In genomic region chr1:206508130-206508884, GRCh38 we compare ENCODE assay signal across 8 cellular contexts. TPM values are rescaled to one million over a fixed set of nuclear protein-coding genes. Genes with fewer than 3 reads are reported as not detected.
A peak's percentile ranks its signal among the peaks of the same experiment; 100 is the strongest.
DNase-seq lines count a peak whose midpoint lies in the region; ATAC-seq and TF ChIP-seq lines count a peak whose summit lies in the region.

No MANE protein-coding gene starts in this region.

- TF ChIP-seq RAD21 in HCT116 (IDR thresholded peaks at IDR 0.05; ENCODE audit: low read depth): no peak

- H3K4me2 ChIP-seq in HCT116 (ENCODE audit: low read length) (peak overlapping the region; percentile 72), OCI-LY7 (ENCODE audit: low read length) (no peak overlapping the region)

- no TSS peak for BruUV-seq in HCT116 (replicated peaks; lab: Mats Ljungman, UMichigan)
- BruUV-seq in OCI-LY7 (replicated peaks; lab: Mats Ljungman, UMichigan): no TSS peak

- DNase-seq in HCT116 (ENCODE audit: low read depth, low spot score): no peak
- DNase-seq in NCI-H146 treated with DMSO at 0.1 percent for 48 hours (lab: John Stamatoyannopoulos, UW; ENCODE audit: unreplicated experiment): no peak
- DNase-seq in OCI-LY7 (ENCODE audit: low spot score): no peak
- DNase-seq in NCI-H1436 (lab: John Stamatoyannopoulos, UW): no peak
- DNase-seq in NCI-H1092 (lab: John Stamatoyannopoulos, UW): no peak

- H3K4me1 ChIP-seq in HCT116 (ENCODE audit: control insufficient read depth in 1 of 2, insufficient read depth in 2 of 2, low read length in 2 of 2): peaks cover 26 to 68% of the 10 kb centered on the region in 2 experiments
- no peaks in the 10 kb centered on the region for H3K4me1 ChIP-seq in OCI-LY7 (ENCODE audit: insufficient read depth, low read length, poor library complexity, severe bottlenecking)

- no peak overlapping the region; the same call in 1 of the 2 replicates for H3K27ac ChIP-seq in HCT116 (ENCODE audit: low read depth, low read length)
- peak overlapping the region in 13 of 21 experiments; percentile 11 to 86 (median 74) for H3K27ac ChIP-seq in skin epidermis
- H3K27ac ChIP-seq in OCI-LY7 (ENCODE audit: low read depth, low read length, poor library complexity, severe bottlenecking): no peak overlapping the region

- H3K9me3 ChIP-seq in HCT116 (ENCODE audit: control insufficient read depth in 1 of 2, insufficient read depth in 1 of 2, low read depth in 1 of 2, low read length in 2 of 2) (no peaks in the 10 kb centered on the region), OCI-LY7 (ENCODE audit: low read length) (no peaks in the 10 kb centered on the region)

- RAD21 ChIA-PET in HCT116 (lab: Charles Lee; ENCODE audit: low non-redundant PET in 1 of 2, low total read pairs in 2 of 2, uncharacterized antibody in 2 of 2, unreplicated experiment in 2 of 2): no interaction called here

- no peak for ATAC-seq in HCT116
- ATAC-seq in activated T-helper 17 cell treated with anti-CD3 and anti-CD28 coated beads, Interleukin-2, amount 50 U/mL, for 72 hours (replicated peaks): no peak

- no peaks in the 10 kb centered on the region for H3K36me3 ChIP-seq in HCT116 (ENCODE audit: control insufficient read depth in 1 of 2, insufficient read depth in 2 of 2, low read length in 2 of 2)
- H3K36me3 ChIP-seq in OCI-LY7 (ENCODE audit: insufficient read depth, low read length): no peaks in the 10 kb centered on the region

- no peak overlapping the region for H3K27ac Mint-ChIP-seq in activated T-helper 17 cell treated with anti-CD3 and anti-CD28 coated beads, Interleukin-2, amount 50 U/mL, for 72 hours

- H3K4me1 Mint-ChIP-seq in activated T-helper 17 cell treated with anti-CD3 and anti-CD28 coated beads, Interleukin-2, amount 50 U/mL, for 72 hours: peaks cover 26% of the 10 kb centered on the region

- H2AFZ ChIP-seq in HCT116 (ENCODE audit: low read depth, low read length, poor library complexity, severe bottlenecking) (no peak overlapping the region), OCI-LY7 (ENCODE audit: low read length) (no peak overlapping the region)

- TF ChIP-seq CTCF in HCT116 (IDR thresholded peaks at IDR 0.05 in 2 of 3, conservative IDR thresholded peaks at IDR 0.05 in 1 of 3; ENCODE audit: borderline replicate concordance in 1 of 3, insufficient read depth in 1 of 3, low read depth in 2 of 3, low read length in 2 of 3) (no peak), OCI-LY7 (conservative IDR thresholded peaks at IDR 0.05; ENCODE audit: low read length) (no peak)

- H3K27me3 Mint-ChIP-seq in activated T-helper 17 cell treated with anti-CD3 and anti-CD28 coated beads, Interleukin-2, amount 50 U/mL, for 72 hours: peaks cover 20% of the 10 kb centered on the region

- no peak for TF ChIP-seq POLR2A in HCT116 (IDR thresholded peaks at IDR 0.05; ENCODE audit: borderline replicate concordance, extremely low read depth, insufficient read depth, insufficient read length)

- peak overlapping the region; percentile 73 for H3K4me3 Mint-ChIP-seq in activated T-helper 17 cell treated with anti-CD3 and anti-CD28 coated beads, Interleukin-2, amount 50 U/mL, for 72 hours

- POLR2A ChIA-PET in HCT116 (lab: Charles Lee) (no interaction called here), OCI-LY7 (lab: Charles Lee) (no interaction called here)

- H3K27me3 ChIP-seq in HCT116 (ENCODE audit: insufficient read depth, low read length): no peaks in the 10 kb centered on the region

- H4K20me1 ChIP-seq in HCT116 (ENCODE audit: insufficient read depth) (no peaks in the 10 kb centered on the region), OCI-LY7 (ENCODE audit: insufficient read depth, low read length) (no peaks in the 10 kb centered on the region)

- no peaks in the 10 kb centered on the region for H3K79me2 ChIP-seq in HCT116 (ENCODE audit: insufficient read depth, low read length)
- H3K79me2 ChIP-seq in OCI-LY7 (ENCODE audit: insufficient read depth, low read depth, low read length): no peaks in the 10 kb centered on the region

- intact Hi-C loops in HCT116 (cut with micrococcal nuclease) (no loop called here), OCI-LY7 (cut with micrococcal nuclease; ENCODE audit: unreplicated experiment) (no loop called here)

- no peaks in the 10 kb centered on the region for H3K36me3 Mint-ChIP-seq in activated T-helper 17 cell treated with anti-CD3 and anti-CD28 coated beads, Interleukin-2, amount 50 U/mL, for 72 hours (ENCODE audit: low read depth)

- CTCF ChIA-PET in HCT116 (lab: Charles Lee) (no interaction called here), OCI-LY7 (lab: Charles Lee; ENCODE audit: unreplicated experiment) (no interaction called here)

- no peaks in the 10 kb centered on the region for H3K9me3 Mint-ChIP-seq in activated T-helper 17 cell treated with anti-CD3 and anti-CD28 coated beads, Interleukin-2, amount 50 U/mL, for 72 hours

- H3K9ac ChIP-seq in HCT116 (ENCODE audit: low read length): peak overlapping the region; percentile 56

- H3K4me3 ChIP-seq in HCT116 (replicated peaks in 1 of 2; ENCODE audit: low read depth in 1 of 2, low read length in 2 of 2) (peak overlapping the region; percentile 40 to 55), iPS-11a (ENCODE audit: low read depth, low read length) (peak overlapping the region; percentile 48), skin epidermis (peak overlapping the region; percentile 41 to 82 (median 68)), OCI-LY7 (ENCODE audit: low read depth, low read length, poor library complexity, severe bottlenecking) (no peak overlapping the region)

- H3K9me2 ChIP-seq in HCT116 (ENCODE audit: insufficient read depth) (no peaks in the 10 kb centered on the region), OCI-LY7 (ENCODE audit: insufficient read depth, low read length) (no peaks in the 10 kb centered on the region)

TF ChIP-seq in HCT116, 20 proteins besides CTCF, POLR2A, EP300 and RAD21 (continues in another document):
- TF ChIP-seq POLR2AphosphoS5 (IDR thresholded peaks at IDR 0.05; ENCODE audit: low read depth, low read length) (no peak), SP1 (IDR thresholded peaks at IDR 0.05; ENCODE audit: low read depth) (no peak), ELF1 (IDR thresholded peaks at IDR 0.05; ENCODE audit: borderline replicate concordance, low read depth) (no peak), JUND (IDR thresholded peaks at IDR 0.05) (no peak), CEBPB (IDR thresholded peaks at IDR 0.05; ENCODE audit: low read depth) (no peak), CBX3 (IDR thresholded peaks at IDR 0.05; ENCODE audit: low read depth) (no peak), TCF7L2 (IDR thresholded peaks at IDR 0.05; ENCODE audit: borderline replicate concordance, extremely low read depth, insufficient read depth, insufficient read length) (no peak)
- TF ChIP-seq, protein P1, sequence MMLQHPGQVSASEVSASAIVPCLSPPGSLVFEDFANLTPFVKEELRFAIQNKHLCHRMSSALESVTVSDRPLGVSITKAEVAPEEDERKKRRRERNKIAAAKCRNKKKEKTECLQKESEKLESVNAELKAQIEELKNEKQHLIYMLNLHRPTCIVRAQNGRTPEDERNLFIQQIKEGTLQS (IDR thresholded peaks at IDR 0.05): no peak
- TF ChIP-seq, protein P2, sequence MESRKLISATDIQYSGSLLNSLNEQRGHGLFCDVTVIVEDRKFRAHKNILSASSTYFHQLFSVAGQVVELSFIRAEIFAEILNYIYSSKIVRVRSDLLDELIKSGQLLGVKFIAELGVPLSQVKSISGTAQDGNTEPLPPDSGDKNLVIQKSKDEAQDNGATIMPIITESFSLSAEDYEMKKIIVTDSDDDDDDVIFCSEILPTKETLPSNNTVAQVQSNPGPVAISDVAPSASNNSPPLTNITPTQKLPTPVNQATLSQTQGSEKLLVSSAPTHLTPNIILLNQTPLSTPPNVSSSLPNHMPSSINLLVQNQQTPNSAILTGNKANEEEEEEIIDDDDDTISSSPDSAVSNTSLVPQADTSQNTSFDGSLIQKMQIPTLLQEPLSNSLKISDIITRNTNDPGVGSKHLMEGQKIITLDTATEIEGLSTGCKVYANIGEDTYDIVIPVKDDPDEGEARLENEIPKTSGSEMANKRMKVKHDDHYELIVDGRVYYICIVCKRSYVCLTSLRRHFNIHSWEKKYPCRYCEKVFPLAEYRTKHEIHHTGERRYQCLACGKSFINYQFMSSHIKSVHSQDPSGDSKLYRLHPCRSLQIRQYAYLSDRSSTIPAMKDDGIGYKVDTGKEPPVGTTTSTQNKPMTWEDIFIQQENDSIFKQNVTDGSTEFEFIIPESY (IDR thresholded peaks at IDR 0.05; ENCODE audit: extremely low read depth, insufficient replicate concordance, low read length): no peak
- TF ChIP-seq, protein P3, sequence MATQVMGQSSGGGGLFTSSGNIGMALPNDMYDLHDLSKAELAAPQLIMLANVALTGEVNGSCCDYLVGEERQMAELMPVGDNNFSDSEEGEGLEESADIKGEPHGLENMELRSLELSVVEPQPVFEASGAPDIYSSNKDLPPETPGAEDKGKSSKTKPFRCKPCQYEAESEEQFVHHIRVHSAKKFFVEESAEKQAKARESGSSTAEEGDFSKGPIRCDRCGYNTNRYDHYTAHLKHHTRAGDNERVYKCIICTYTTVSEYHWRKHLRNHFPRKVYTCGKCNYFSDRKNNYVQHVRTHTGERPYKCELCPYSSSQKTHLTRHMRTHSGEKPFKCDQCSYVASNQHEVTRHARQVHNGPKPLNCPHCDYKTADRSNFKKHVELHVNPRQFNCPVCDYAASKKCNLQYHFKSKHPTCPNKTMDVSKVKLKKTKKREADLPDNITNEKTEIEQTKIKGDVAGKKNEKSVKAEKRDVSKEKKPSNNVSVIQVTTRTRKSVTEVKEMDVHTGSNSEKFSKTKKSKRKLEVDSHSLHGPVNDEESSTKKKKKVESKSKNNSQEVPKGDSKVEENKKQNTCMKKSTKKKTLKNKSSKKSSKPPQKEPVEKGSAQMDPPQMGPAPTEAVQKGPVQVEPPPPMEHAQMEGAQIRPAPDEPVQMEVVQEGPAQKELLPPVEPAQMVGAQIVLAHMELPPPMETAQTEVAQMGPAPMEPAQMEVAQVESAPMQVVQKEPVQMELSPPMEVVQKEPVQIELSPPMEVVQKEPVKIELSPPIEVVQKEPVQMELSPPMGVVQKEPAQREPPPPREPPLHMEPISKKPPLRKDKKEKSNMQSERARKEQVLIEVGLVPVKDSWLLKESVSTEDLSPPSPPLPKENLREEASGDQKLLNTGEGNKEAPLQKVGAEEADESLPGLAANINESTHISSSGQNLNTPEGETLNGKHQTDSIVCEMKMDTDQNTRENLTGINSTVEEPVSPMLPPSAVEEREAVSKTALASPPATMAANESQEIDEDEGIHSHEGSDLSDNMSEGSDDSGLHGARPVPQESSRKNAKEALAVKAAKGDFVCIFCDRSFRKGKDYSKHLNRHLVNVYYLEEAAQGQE (IDR thresholded peaks at IDR 0.05; ENCODE audit: low read depth): no peak

RNA-seq across cellular contexts. Expression of gene RASSF5, which starts 1.0 kb away (rescaled TPM):
- total RNA-seq in HCT116 (2021; ENCODE audit: unreplicated experiment) (5.4 TPM), OCI-LY7 (2022) (25.7 and 30.0 TPM in 2 replicates)
- polyA plus RNA-seq in HCT116 (2012): 3.9 and 4.5 TPM in 2 replicates
- total RNA-seq in activated T-helper 17 cell treated with anti-CD3 and anti-CD28 coated beads, Interleukin-2, amount 50 U/mL, for 72 hours: 100 to 1,000 TPM; 162 to 227 TPM
- 19.8 and 21.4 TPM in 2 replicates for total RNA-seq in OCI-LY7 (2014; rRNA removed; shearing (Covaris generic))

RNA-seq across cellular contexts. Expression of gene IKBKE, which starts 38.0 kb away (rescaled TPM):
- 5.1 TPM for total RNA-seq in HCT116 (2021; ENCODE audit: unreplicated experiment)
- polyA plus RNA-seq in HCT116 (2012): 3.5 TPM in 2 replicates
- 10 to 100 TPM; 21.7 to 26.6 TPM for total RNA-seq in activated T-helper 17 cell treated with anti-CD3 and anti-CD28 coated beads, Interleukin-2, amount 50 U/mL, for 72 hours
- 23.8 and 23.9 TPM in 2 replicates for total RNA-seq in OCI-LY7 (2014; rRNA removed; shearing (Covaris generic))
- total RNA-seq in OCI-LY7 (2022): 34.4 and 38.5 TPM in 2 replicates

Comparison
In these comparisons a context has a peak if more than half of its experiments do, and no peak if none do; other contexts are left out.
1. H3K27ac ChIP-seq: peak in skin epidermis (13 of 21); none in HCT116 (single experiment) and OCI-LY7 (single experiment).
2. RNA of gene RASSF5, which starts 1.0 kb away (total RNA-seq): 162 to 227 TPM in activated T-helper 17 cell treated with anti-CD3 and anti-CD28 coated beads, Interleukin-2, amount 50 U/mL, for 72 hours; 19.8 to 30.0 TPM in OCI-LY7 and 5.4 TPM in HCT116 (single experiment); every median in the first group is over 4 times any median in the second.